In genomic region chr9:78297672-78297961, GRCh38 we compare ENCODE assay signal across 8 cellular contexts. TPM values are rescaled to one million over a fixed set of nuclear protein-coding genes. Genes with fewer than 3 reads are reported as not detected.
DNase-seq lines count a peak whose midpoint lies in the region; ATAC-seq, FAIRE-seq and TF ChIP-seq lines count a peak whose summit lies in the region.

No MANE protein-coding gene starts in this region.

- TF ChIP-seq CTCF in MCF 10A (IDR thresholded peaks at IDR 0.05; ENCODE audit: unreplicated experiment) = no peak

- no peaks in the 10 kb centered on the region for H3K9me3 Mint-ChIP-seq in MCF 10A (ENCODE audit: unreplicated experiment)

- FAIRE-seq in GM18507 (lab: Jason Lieb, UNC) = peak; percentile 36

- peaks cover 46% of the 10 kb centered on the region for H3K36me3 Mint-ChIP-seq in MCF 10A (ENCODE audit: insufficient read depth, unreplicated experiment)

- peak overlapping the region; percentile 92 for H3K4me3 Mint-ChIP-seq in MCF 10A (ENCODE audit: unreplicated experiment)

- POLR2A ChIA-PET in MCF 10A (lab: Yijun Ruan, JAX) = interaction anchor here (0.6 to 6.2 kb wide), 16 partner anchors 7 to 472 kb away, joined by 3 to 116 read pairs (median 6); partner anchors contain the start of gene CEP78

- peak; percentile 36 for ATAC-seq in HG03575 (IDR thresholded peaks at IDR 0.05; ENCODE audit: extremely low read depth, insufficient number of reproducible peaks, low FRiP score, unreplicated experiment)
- ATAC-seq in HG03460 (IDR thresholded peaks at IDR 0.05; ENCODE audit: unreplicated experiment) = no peak

- H3K27ac ChIP-seq in mucosa of rectum (ENCODE audit: low read depth in 2 of 2, low read length in 2 of 2) = no peak overlapping the region

- no peak for DNase-seq in GM18507 (ENCODE audit: extremely low spot score, insufficient read length, low read depth)
- DNase-seq in MCF 10A (ENCODE audit: unreplicated experiment) = no peak
- DNase-seq in stimulated activated CD4-positive, alpha-beta T cell treated with anti-CD3 and anti-CD28 coated beads, Interleukin-4, amount 100 ng/mL, for 4 hours = no peak
- DNase-seq in DMS114 treated with DMSO at 0.1 percent for 48 hours (lab: John Stamatoyannopoulos, UW; ENCODE audit: unreplicated experiment) = no peak
- DNase-seq in NCI-H146 treated with DMSO at 0.1 percent for 48 hours (lab: John Stamatoyannopoulos, UW; ENCODE audit: unreplicated experiment) = no peak

- H3K27me3 Mint-ChIP-seq in MCF 10A (ENCODE audit: insufficient read depth, unreplicated experiment) = no peaks in the 10 kb centered on the region

- peaks cover 11 to 15% of the 10 kb centered on the region in 2 donors for H3K4me1 ChIP-seq in mucosa of rectum (ENCODE audit: control insufficient read depth in 2 of 2, insufficient read depth in 2 of 2, low read length in 2 of 2)

- H3K27ac Mint-ChIP-seq in MCF 10A (ENCODE audit: low read depth, unreplicated experiment) = peak overlapping the region; percentile 87

- intact Hi-C loops in MCF 10A (cut with micrococcal nuclease) = loop anchor here (1.0 kb wide), 1 partner anchor 19 kb away; no protein-coding TSS in a partner anchor

- no TSS peak for BruUV-seq in MCF 10A (replicated peaks; lab: Mats Ljungman, UMichigan)

- peaks cover 7 to 14% of the 10 kb centered on the region in 2 donors for H3K27me3 ChIP-seq in mucosa of rectum (ENCODE audit: control insufficient read depth in 2 of 2, insufficient read depth in 2 of 2, low read length in 2 of 2)

- H3K4me3 ChIP-seq in mucosa of rectum (ENCODE audit: low read length in 2 of 2) = peak overlapping the region; percentile 72 to 74

- no peaks in the 10 kb centered on the region for H3K36me3 ChIP-seq in mucosa of rectum (ENCODE audit: control insufficient read depth in 2 of 2, insufficient read depth in 2 of 2, low read length in 2 of 2)

- CTCF ChIA-PET in MCF 10A (lab: Yijun Ruan, JAX) = interaction anchor here (0.6 to 4.6 kb wide), 15 partner anchors 13 to 87 kb away, joined by 3 to 37 read pairs (median 7); no protein-coding TSS in a partner anchor

- H3K9me3 ChIP-seq in mucosa of rectum (ENCODE audit: control insufficient read depth in 2 of 2, low read length in 2 of 2) = no peaks in the 10 kb centered on the region

- H3K9ac ChIP-seq in mucosa of rectum (ENCODE audit: low read depth in 1 of 2, low read length in 2 of 2) = no peak overlapping the region

- H3K4me1 Mint-ChIP-seq in MCF 10A (ENCODE audit: insufficient read depth, unreplicated experiment) = peaks cover 8% of the 10 kb centered on the region

RNA-seq across cellular contexts. Expression of gene PSAT1, which starts 0.7 kb away (rescaled TPM):
- total RNA-seq in MCF 10A (2022) = 263 and 326 TPM in 2 replicates
